Comparison of ENCODE assay signal across 17 cellular contexts in genomic region chr6:94680672-94681212, GRCh38.
DNase-seq lines count a peak whose midpoint lies in the region; ATAC-seq and TF ChIP-seq lines count a peak whose summit lies in the region.
"Had no signal": no experiment of that assay in that cellular context is flagged by ENCODE, and none has a peak within 500 bp of the region (broad histone marks: within the 10 kb centered on the region; RNA-seq: fewer than 3 reads in every experiment).

No MANE protein-coding gene starts in this region.

- no peak overlapping the region for H3K27ac ChIP-seq in A673 (ENCODE audit: low read depth, low read length, poor library complexity, severe bottlenecking)
- H3K27ac ChIP-seq in adrenal gland: no peak overlapping the region

- DNase-seq in A673 (ENCODE audit: low spot score): peak; percentile 94
- DNase-seq in NCI-H1417 (lab: John Stamatoyannopoulos, UW): peak in 2 of 3 experiments; percentile 61 to 92
- DNase-seq in NCI-H345 treated with DMSO at 0.1 percent for 48 hours (lab: John Stamatoyannopoulos, UW; ENCODE audit: unreplicated experiment): peak; percentile 34
- peak; percentile 20 for DNase-seq in epithelial cell of esophagus (ENCODE audit: low read depth)
- no peak for DNase-seq in ACHN
- DNase-seq in activated CD8-positive, alpha-beta memory T cell treated with anti-CD3 and anti-CD28 coated beads for 24 hours: no peak
- DNase-seq in adrenal gland: no peak
- DNase-seq: DMS53, GF-D8, HFFc6, Kasumi-1, NCI-H1930, NCI-H82, SIG-M5 had no signal

- no peak for TF ChIP-seq POLR2A in adrenal gland (IDR thresholded peaks at IDR 0.05)

- H3K27me3 ChIP-seq in A673 (replicated peaks; ENCODE audit: insufficient read depth, low read depth, low read length, poor library complexity) (peaks cover 20% of the 10 kb centered on the region), adrenal gland (no peaks in the 10 kb centered on the region)

- no peak for ATAC-seq in HG03196 (IDR thresholded peaks at IDR 0.05; ENCODE audit: unreplicated experiment)
- ATAC-seq: Panc1, SK-N-SH treated with all-trans-retinoic acid at 6 μM for 48 hours had no signal

- TF ChIP-seq CTCF in A673 (conservative IDR thresholded peaks at IDR 0.05; ENCODE audit: low read depth, low read length) (no peak), epithelial cell of esophagus (IDR thresholded peaks at IDR 0.05; ENCODE audit: insufficient read depth, low read depth, low read length, missing control alignments) (no peak), adrenal gland (IDR thresholded peaks at IDR 0.05) (no peak)

- H3K36me3 ChIP-seq in A673 (ENCODE audit: insufficient read depth, low read length, poor library complexity, severe bottlenecking) (no peaks in the 10 kb centered on the region), adrenal gland (replicated peaks in 1 of 2) (no peaks in the 10 kb centered on the region)

- intact Hi-C loops in A673 (cut with micrococcal nuclease; ENCODE audit: unreplicated experiment) (no loop called here), adrenal gland (cut with DNase I) (no loop called here)

- CTCF ChIA-PET in A673 (lab: Charles Lee): interaction anchor here (0.6 kb wide), 1 partner anchor 9 kb away, joined by 3 read pairs; no protein-coding TSS in a partner anchor

- 84 to 86% (median 85%) methylated on average over 1 of the region's 1 CpG for WGBS in adrenal gland, 4 donors

- POLR2A ChIA-PET in A673 (lab: Charles Lee; ENCODE audit: low non-redundant PET): no interaction called here

- H3K9me3 ChIP-seq in A673 (ENCODE audit: low read depth, low read length, poor library complexity, severe bottlenecking) (no peaks in the 10 kb centered on the region), adrenal gland (replicated peaks in 1 of 3) (no peaks in the 10 kb centered on the region)

- in situ Hi-C loops in ACHN (cut with HindIII; ENCODE audit: low pct_ligation_motif_present, low pct_unique_long_range_greater_than_20kb, low sequenced_read_pairs): no loop called here

- H3K4me1 ChIP-seq in A673 (ENCODE audit: insufficient read depth, low read length, poor library complexity, severe bottlenecking) (peaks cover 16% of the 10 kb centered on the region), adrenal gland (replicated peaks in 1 of 2) (no peaks in the 10 kb centered on the region)

- no peak overlapping the region for H3K4me3 ChIP-seq in A673 (ENCODE audit: low read depth, low read length, poor library complexity, severe bottlenecking)
- no peak overlapping the region for H3K4me3 ChIP-seq in epithelial cell of esophagus (ENCODE audit: low read length)
- H3K4me3 ChIP-seq in adrenal gland: no peak overlapping the region

- no TSS peak for BruUV-seq in A673 (replicated peaks; lab: Mats Ljungman, UMichigan)

Comparison
In these comparisons a context has a peak if more than half of its experiments do, and no peak if none do; other contexts are left out.
1. DNase-seq: peak in A673 (single experiment), NCI-H1417 (2 of 3), NCI-H345 treated with DMSO at 0.1 percent for 48 hours (single experiment) and epithelial cell of esophagus (single experiment); none in ACHN (single experiment), activated CD8-positive, alpha-beta memory T cell treated with anti-CD3 and anti-CD28 coated beads for 24 hours (single experiment) and adrenal gland (0 of 7).